23 cellular contexts compared by ENCODE assay signal in genomic region chr12:94938583-94938982, GRCh38.
"Had no signal": no experiment of that assay in that cellular context is flagged by ENCODE, and none has a peak within 500 bp of the region (broad histone marks: within the 10 kb centered on the region; RNA-seq: fewer than 3 reads in every experiment).

No MANE protein-coding gene starts in this region.

- H3K27ac ChIP-seq: colonic mucosa, dorsolateral prefrontal cortex, esophagus muscularis mucosa, hepatocyte, left ventricle myocardium inferior, pancreas, psoas muscle, skin epidermis, thyroid gland, VCaP had no signal

- H3K9me3 ChIP-seq: colonic mucosa, esophagus muscularis mucosa, left ventricle myocardium inferior, pancreas, psoas muscle, thyroid gland had no signal

- DNase-seq: activated gamma-delta T cell treated with Interleukin-2 at 50 U/mL for 16 hours; activated T-cell treated with anti-CD3 and anti-CD28 coated beads, Interleukin-2, amount 50 U/mL, for 1 hour; colonic mucosa; dorsolateral prefrontal cortex; glutamatergic neuron; kidney glomerular epithelial cell; left ventricle myocardium inferior; pancreas; psoas muscle; right cardiac atrium; stimulated activated CD4-positive, alpha-beta T cell treated with anti-CD3 and anti-CD28 coated beads, Interleukin-1b, Interleukin-23, amount 100 ng/mL, for 48 hours; substantia nigra; SW 1271; thyroid gland had no signal

- ATAC-seq: activated CD4-positive, CD25-positive, alpha-beta regulatory T cell treated with anti-CD3 and anti-CD28 coated beads, Interleukin-2, amount 50 U/mL, for 24 hours; activated naive CD4-positive, alpha-beta T cell treated with anti-CD3 and anti-CD28 coated beads, Interleukin-2, amount 50 U/mL, for 72 hours; pancreas; psoas muscle; right cardiac atrium had no signal

- H3K36me3 Mint-ChIP-seq: mesothelial cell of epicardium had no signal

- H3K27me3 ChIP-seq: colonic mucosa, dorsolateral prefrontal cortex, esophagus muscularis mucosa, hepatocyte, pancreas, thyroid gland had no signal

- H3K27me3 Mint-ChIP-seq: stimulated activated naive CD8-positive, alpha-beta T cell treated with anti-CD3 and anti-CD28 coated beads, Interleukin-15, Interleukin-2, amounts not matched to agents 100 ng/mL and 50 ng/mL, for 24 hours had no signal

- H3K4me3 Mint-ChIP-seq: mesothelial cell of epicardium; nephron; stimulated activated naive CD8-positive, alpha-beta T cell treated with anti-CD3 and anti-CD28 coated beads, Interleukin-15, Interleukin-2, amounts not matched to agents 100 ng/mL and 50 ng/mL, for 24 hours had no signal

- H3K4me3 ChIP-seq: colonic mucosa, dorsolateral prefrontal cortex, esophagus muscularis mucosa, hepatocyte, left ventricle myocardium inferior, pancreas, psoas muscle, skin epidermis, thyroid gland had no signal

- H3K4me1 ChIP-seq: colonic mucosa, pancreas had no signal

- H3K27ac Mint-ChIP-seq: mesothelial cell of epicardium; nephron; stimulated activated naive CD8-positive, alpha-beta T cell treated with anti-CD3 and anti-CD28 coated beads, Interleukin-15, Interleukin-2, amounts not matched to agents 100 ng/mL and 50 ng/mL, for 24 hours had no signal

- H3K36me3 ChIP-seq: colonic mucosa, esophagus muscularis mucosa, left ventricle myocardium inferior, pancreas, thyroid gland had no signal
